ENCODE assay signal across 12 cellular contexts in genomic region chr3:70871909-70872656, GRCh38.
DNase-seq lines count a peak whose midpoint lies in the region; TF ChIP-seq lines count a peak whose summit lies in the region.
"Had no signal": no experiment of that assay in that cellular context is flagged by ENCODE, and none has a peak within 500 bp of the region (broad histone marks: within the 10 kb centered on the region; RNA-seq: fewer than 3 reads in every experiment).

No MANE protein-coding gene starts in this region.

- TF ChIP-seq CTCF in fibroblast of mammary gland (conservative IDR thresholded peaks at IDR 0.05; ENCODE audit: control insufficient read depth, insufficient read depth, low read depth, low read length) = no peak

- no peak for TF ChIP-seq POLR2A in erythroblast (IDR thresholded peaks at IDR 0.05; ENCODE audit: low read length)

- peak; percentile 97 for DNase-seq in EH (ENCODE audit: low read depth)
- DNase-seq in RPMI7951 (ENCODE audit: low read depth) = peak; percentile 92
- peak; percentile 98 for DNase-seq in fibroblast of mammary gland (ENCODE audit: low read depth)
- DNase-seq in renal cortical epithelial cell (ENCODE audit: low read depth) = peak; percentile 97
- no peak for DNase-seq in effector CD4-positive, alpha-beta T cell
- no peak for DNase-seq in erythroblast (lab: John Stamatoyannopoulos, UW)
- no peak for DNase-seq in SKM-1 treated with dmso at 0.1 percent for 144 hours (lab: John Stamatoyannopoulos, UW; ENCODE audit: unreplicated experiment)
- DNase-seq in NCI-H146 (lab: John Stamatoyannopoulos, UW) = no peak
- DNase-seq: activated T-cell treated with anti-CD3 and anti-CD28 coated beads, Interleukin-2, amount 50 U/mL, for 24 hours; CD8-positive, alpha-beta T cell; Karpas-422; retina had no signal

- H3K4me3 ChIP-seq in fibroblast of mammary gland (ENCODE audit: control insufficient read depth, low read depth, low read length) = no peak overlapping the region

Comparison
In these comparisons a context has a peak if more than half of its experiments do, and no peak if none do; other contexts are left out.
1. DNase-seq: peak in EH (single experiment), RPMI7951 (single experiment), fibroblast of mammary gland (single experiment) and renal cortical epithelial cell (single experiment); none in effector CD4-positive, alpha-beta T cell (single experiment), erythroblast (0 of 2), SKM-1 treated with dmso at 0.1 percent for 144 hours (single experiment) and NCI-H146 (single experiment).